ENCODE assay signal across 22 cellular contexts in the genomic region with DNA sequence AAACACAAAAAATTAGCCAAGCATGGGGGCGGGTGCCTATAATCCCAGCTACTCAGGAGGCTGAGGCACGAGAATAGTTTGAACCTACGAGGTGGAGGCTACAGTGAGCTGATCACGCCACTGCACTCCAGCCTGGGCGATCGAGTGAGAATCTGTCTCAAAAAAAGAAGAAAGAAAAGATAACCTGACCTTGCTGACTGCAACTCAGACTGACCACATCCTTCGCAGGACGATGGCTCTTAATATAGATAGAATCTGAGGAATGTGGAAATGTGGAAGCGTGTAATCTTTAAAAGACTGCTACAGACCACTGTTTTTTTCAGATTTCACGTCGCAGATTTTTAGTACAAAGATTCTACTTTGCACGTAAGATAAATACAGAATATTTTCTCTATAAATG. TPM values are rescaled to one million over a fixed set of nuclear protein-coding genes. Genes with fewer than 3 reads are reported as not detected.
DNase-seq lines count a peak whose midpoint lies in the region; ATAC-seq, FAIRE-seq and TF ChIP-seq lines count a peak whose summit lies in the region.
"Had no signal": no experiment of that assay in that cellular context is flagged by ENCODE, and none has a peak within 500 bp of the region (broad histone marks: within the 10 kb centered on the region; RNA-seq: fewer than 3 reads in every experiment).

No MANE protein-coding gene starts in this region.

- intact Hi-C loops in kidney (cut with DNase I), result no loop called here

- H3K27me3 ChIP-seq in DOHH2 (ENCODE audit: control insufficient read depth, low read length) (no peaks in the 10 kb centered on the region), brain microvascular endothelial cell (replicated peaks) (no peaks in the 10 kb centered on the region)
- H3K27me3 ChIP-seq: neutrophil had no signal

- H3K4me3 ChIP-seq in DOHH2 (ENCODE audit: low read length) (no peak overlapping the region), brain microvascular endothelial cell (ENCODE audit: low read depth, low read length) (no peak overlapping the region), kidney (ENCODE audit: low read length in 2 of 2) (no peak overlapping the region)
- H3K4me3 ChIP-seq: skin epidermis had no signal

- no peak for FAIRE-seq in kidney (lab: Jason Lieb, UNC)
- FAIRE-seq: GM19239 had no signal

- H3K4me3 Mint-ChIP-seq in mesothelial cell of epicardium, result no peak overlapping the region
- no peak overlapping the region for H3K4me3 Mint-ChIP-seq in activated T-cell treated with anti-CD3 and anti-CD28 coated beads, Interleukin-2, amount 50 U/mL, for 72 hours
- H3K4me3 Mint-ChIP-seq in activated CD4-positive, alpha-beta T cell treated with anti-CD3 and anti-CD28 coated beads, Interleukin-2, amount 10 ng/mL, durations not matched to agents 7 days and 5 days, result no peak overlapping the region

- H3K4me1 ChIP-seq in DOHH2 (ENCODE audit: control insufficient read depth, low read length), result peaks cover 64% of the 10 kb centered on the region
- no peaks in the 10 kb centered on the region for H3K4me1 ChIP-seq in kidney (ENCODE audit: control insufficient read depth in 1 of 2, insufficient read depth in 1 of 2, low read depth in 1 of 2, low read length in 2 of 2)

- H3K79me2 ChIP-seq in DOHH2 (ENCODE audit: control insufficient read depth, low read length), result peaks cover 48% of the 10 kb centered on the region

- H3K27ac Mint-ChIP-seq in mesothelial cell of epicardium, result peak overlapping the region; percentile 47
- H3K27ac Mint-ChIP-seq in activated T-cell treated with anti-CD3 and anti-CD28 coated beads, Interleukin-2, amount 50 U/mL, for 72 hours, result no peak overlapping the region
- no peak overlapping the region for H3K27ac Mint-ChIP-seq in activated CD4-positive, alpha-beta T cell treated with anti-CD3 and anti-CD28 coated beads, Interleukin-2, amount 10 ng/mL, durations not matched to agents 7 days and 5 days

- DNase-seq in RWPE1 (ENCODE audit: low spot score) (no peak), brain microvascular endothelial cell (peak; percentile 79), mesothelial cell of epicardium (ENCODE audit: low spot score in 2 of 2, unreplicated experiment in 2 of 2) (no peak), kidney (no peak), DMS79 treated with DMSO at 0.1 percent for 48 hours (lab: John Stamatoyannopoulos, UW) (no peak)
- no peak for DNase-seq in activated T-cell treated with anti-CD3 and anti-CD28 coated beads, Interleukin-2, amount 50 U/mL, for 72 hours
- no peak for DNase-seq in activated CD4-positive, alpha-beta T cell treated with anti-CD3 and anti-CD28 coated beads, Interleukin-2, amount 10 ng/mL, durations not matched to agents 7 days and 5 days
- DNase-seq: activated CD4-positive, alpha-beta T cell treated with anti-CD3 and anti-CD28 coated beads for 1 hour; activated gamma-delta T cell; cortex of kidney; left colon; NCI-H446; NCI-H82; OCI-M1; Right ventricle myocardium superior; substantia nigra; SW 1271 had no signal

- H3K36me3 Mint-ChIP-seq in mesothelial cell of epicardium, result peaks cover 47% of the 10 kb centered on the region
- H3K36me3 Mint-ChIP-seq in activated T-cell treated with anti-CD3 and anti-CD28 coated beads, Interleukin-2, amount 50 U/mL, for 72 hours (ENCODE audit: insufficient read depth in 2 of 2), result peaks cover 8 to 18% of the 10 kb centered on the region in 2 donors
- peaks cover 57% of the 10 kb centered on the region for H3K36me3 Mint-ChIP-seq in activated CD4-positive, alpha-beta T cell treated with anti-CD3 and anti-CD28 coated beads, Interleukin-2, amount 10 ng/mL, durations not matched to agents 7 days and 5 days (ENCODE audit: low read depth)

- CTCF ChIA-PET in RWPE1 (lab: Yijun Ruan, JAX), result interaction anchor here (0.7 kb wide), 1 partner anchor 713 kb away, joined by 3 read pairs; no protein-coding TSS in a partner anchor
- CTCF ChIA-PET in activated CD4-positive, alpha-beta T cell treated with anti-CD3 and anti-CD28 coated beads, Interleukin-2, amount 10 ng/mL, durations not matched to agents 7 days and 5 days (lab: Charles Lee), result interaction anchor here (0.9 to 1.0 kb wide), 2 partner anchors 10 to 18 kb away, joined by 3 read pairs; no protein-coding TSS in a partner anchor

- peaks cover 78% of the 10 kb centered on the region for H3K36me3 ChIP-seq in DOHH2 (ENCODE audit: control insufficient read depth, low read length)
- H3K36me3 ChIP-seq in brain microvascular endothelial cell (replicated peaks), result peaks cover 2% of the 10 kb centered on the region
- peaks cover 9 to 12% of the 10 kb centered on the region in 2 donors for H3K36me3 ChIP-seq in kidney (ENCODE audit: control insufficient read depth in 1 of 2, insufficient read depth in 2 of 2, low read length in 2 of 2)

- POLR2A ChIA-PET in RWPE1 (lab: Yijun Ruan, JAX; ENCODE audit: low non-redundant PET), result no interaction called here
- POLR2A ChIA-PET in activated CD4-positive, alpha-beta T cell treated with anti-CD3 and anti-CD28 coated beads, Interleukin-2, amount 10 ng/mL, durations not matched to agents 7 days and 5 days (lab: Charles Lee), result no interaction called here

- no peak overlapping the region for H3K9ac ChIP-seq in kidney (ENCODE audit: low read length in 2 of 2)

- H3F3A ChIP-seq in DOHH2 (ENCODE audit: control insufficient read depth, insufficient read depth), result peaks cover 45% of the 10 kb centered on the region

- in situ Hi-C loops in brain microvascular endothelial cell (cut with HindIII; ENCODE audit: low pct_ligation_motif_present, low sequenced_read_pairs), result no loop called here

- H3K27ac ChIP-seq in DOHH2 (ENCODE audit: low read depth, low read length), result peak overlapping the region; percentile 43
- H3K27ac ChIP-seq in RWPE1, result peak overlapping the region; percentile 24; the same call in 1 of the 2 replicates
- peak overlapping the region; percentile 50 for H3K27ac ChIP-seq in brain microvascular endothelial cell
- H3K27ac ChIP-seq in kidney (ENCODE audit: low read depth in 2 of 2, low read length in 2 of 2), result no peak overlapping the region
- H3K27ac ChIP-seq: C4-2B, neutrophil, skin epidermis had no signal

- ATAC-seq in activated T-cell treated with anti-CD3 and anti-CD28 coated beads, Interleukin-2, amount 50 U/mL, for 72 hours (replicated peaks in 1 of 2), result no peak

- H3K27me3 Mint-ChIP-seq in mesothelial cell of epicardium (ENCODE audit: low read depth), result no peaks in the 10 kb centered on the region
- H3K27me3 Mint-ChIP-seq in activated T-cell treated with anti-CD3 and anti-CD28 coated beads, Interleukin-2, amount 50 U/mL, for 72 hours (ENCODE audit: low read depth), result no peaks in the 10 kb centered on the region
- H3K27me3 Mint-ChIP-seq in activated CD4-positive, alpha-beta T cell treated with anti-CD3 and anti-CD28 coated beads, Interleukin-2, amount 10 ng/mL, durations not matched to agents 7 days and 5 days, result no peaks in the 10 kb centered on the region

- no peaks in the 10 kb centered on the region for H4K20me1 ChIP-seq in DOHH2 (ENCODE audit: control insufficient read depth, insufficient read depth, low read depth, low read length)

- no peak for TF ChIP-seq CTCF in DOHH2 (IDR thresholded peaks at IDR 0.05; ENCODE audit: low read depth, low read length, poor library complexity, severe bottlenecking)
- no peak for TF ChIP-seq CTCF in RWPE1 (conservative IDR thresholded peaks at IDR 0.05; ENCODE audit: low read depth)
- TF ChIP-seq CTCF in brain microvascular endothelial cell (IDR thresholded peaks at IDR 0.05; ENCODE audit: low read depth, low read length, missing control alignments), result no peak
- TF ChIP-seq CTCF in mesothelial cell of epicardium (IDR thresholded peaks at IDR 0.05; ENCODE audit: unreplicated experiment), result no peak
- TF ChIP-seq CTCF in kidney (IDR thresholded peaks at IDR 0.05; ENCODE audit: borderline replicate concordance, extremely low read depth, insufficient read depth), result no peak

- H3K9me3 Mint-ChIP-seq in mesothelial cell of epicardium, result no peaks in the 10 kb centered on the region
- H3K9me3 Mint-ChIP-seq in activated T-cell treated with anti-CD3 and anti-CD28 coated beads, Interleukin-2, amount 50 U/mL, for 72 hours, result no peaks in the 10 kb centered on the region
- H3K9me3 Mint-ChIP-seq in activated CD4-positive, alpha-beta T cell treated with anti-CD3 and anti-CD28 coated beads, Interleukin-2, amount 10 ng/mL, durations not matched to agents 7 days and 5 days, result no peaks in the 10 kb centered on the region

- peaks cover 11% of the 10 kb centered on the region for H3K4me1 Mint-ChIP-seq in mesothelial cell of epicardium
- no peaks in the 10 kb centered on the region for H3K4me1 Mint-ChIP-seq in activated T-cell treated with anti-CD3 and anti-CD28 coated beads, Interleukin-2, amount 50 U/mL, for 72 hours (ENCODE audit: low read depth)
- peaks cover 21% of the 10 kb centered on the region for H3K4me1 Mint-ChIP-seq in activated CD4-positive, alpha-beta T cell treated with anti-CD3 and anti-CD28 coated beads, Interleukin-2, amount 10 ng/mL, durations not matched to agents 7 days and 5 days

- no peaks in the 10 kb centered on the region for H3K9me3 ChIP-seq in DOHH2 (ENCODE audit: control insufficient read depth, insufficient read depth, low read length)
- no peaks in the 10 kb centered on the region for H3K9me3 ChIP-seq in kidney (ENCODE audit: control insufficient read depth in 1 of 2, low read length in 2 of 2)
- H3K9me3 ChIP-seq: neutrophil had no signal

- H3K9me2 ChIP-seq in DOHH2 (replicated peaks; ENCODE audit: control insufficient read depth, low read length), result no peaks in the 10 kb centered on the region

- H3K4me2 ChIP-seq in DOHH2 (ENCODE audit: low read length), result no peak overlapping the region

RNA-seq across cellular contexts. Expression of gene KLHDC4, which starts 37.8 kb away (rescaled TPM):
- 49.7 to 52.7 TPM (median 52.3 TPM) in 3 replicates for total RNA-seq in mesothelial cell of epicardium
- 100 to 1,000 TPM in 1 of 2 donors, 10 to 100 TPM in 1; 85.5 to 108 TPM for total RNA-seq in activated T-cell treated with anti-CD3 and anti-CD28 coated beads, Interleukin-2, amount 50 U/mL, for 72 hours
- 42.2 TPM for total RNA-seq in kidney
- 25.0 TPM for polyA plus RNA-seq in kidney (ENCODE audit: insufficient read depth, low read depth, low replicate concordance)
- 100 to 1,000 TPM in 1 of 2 experiments, 10 to 100 TPM in 1; 83.2 to 102 TPM for total RNA-seq in activated CD4-positive, alpha-beta T cell treated with anti-CD3 and anti-CD28 coated beads, Interleukin-2, amount 10 ng/mL, durations not matched to agents 7 days and 5 days

Comparison
In these comparisons a context has a peak if more than half of its experiments do, and no peak if none do; other contexts are left out.
1. H3K27ac ChIP-seq: peak in DOHH2 (single experiment), RWPE1 (single experiment) and brain microvascular endothelial cell (single experiment); none in kidney (0 of 2).